Comparison of ENCODE assay signal across 16 cellular contexts in genomic region chr2:98819350-98819749, GRCh38.
DNase-seq lines count a peak whose midpoint lies in the region; ATAC-seq and TF ChIP-seq lines count a peak whose summit lies in the region.
"Had no signal": no experiment of that assay in that cellular context is flagged by ENCODE, and none has a peak within 500 bp of the region (broad histone marks: within the 10 kb centered on the region; RNA-seq: fewer than 3 reads in every experiment).

No MANE protein-coding gene starts in this region.

- H3K9me3 Mint-ChIP-seq in CD4-positive, alpha-beta T cell = no peaks in the 10 kb centered on the region
- H3K9me3 Mint-ChIP-seq: CD4-positive, alpha-beta memory T cell had no signal

- no peaks in the 10 kb centered on the region for H3K79me2 ChIP-seq in OCI-LY7 (ENCODE audit: insufficient read depth, low read depth, low read length)

- POLR2A ChIA-PET in CD4-positive, alpha-beta T cell (lab: Charles Lee) = interaction anchor here (1.1 to 6.3 kb wide), 2 partner anchors 48 to 89 kb away, joined by 4 to 46 read pairs; partner anchors contain the start of gene MGAT4A
- POLR2A ChIA-PET in OCI-LY7 (lab: Charles Lee) = interaction anchor here (0.6 to 1.1 kb wide), 2 partner anchors 32 to 114 kb away, joined by 3 to 6 read pairs; no protein-coding TSS in a partner anchor
- POLR2A ChIA-PET in GM10248 (lab: Yijun Ruan, JAX) = no interaction called here

- no peak for ATAC-seq in CD4-positive, alpha-beta T cell (ENCODE audit: poor library complexity)

- peaks cover 5% of the 10 kb centered on the region for H3K4me1 ChIP-seq in OCI-LY7 (ENCODE audit: insufficient read depth, low read length, poor library complexity, severe bottlenecking)

- peak overlapping the region; percentile 30 for H3K4me3 Mint-ChIP-seq in CD4-positive, alpha-beta T cell
- H3K4me3 Mint-ChIP-seq: B cell; CD4-positive, alpha-beta memory T cell; HFFc6 had no signal

- peak overlapping the region; percentile 61 for H2AFZ ChIP-seq in OCI-LY7 (ENCODE audit: low read length)

- no peaks in the 10 kb centered on the region for H3K36me3 Mint-ChIP-seq in CD4-positive, alpha-beta T cell (ENCODE audit: low read depth)

- H3K9me2 ChIP-seq in OCI-LY7 (ENCODE audit: insufficient read depth, low read length) = no peaks in the 10 kb centered on the region

- H3K27ac ChIP-seq in CD4-positive, alpha-beta T cell (ENCODE audit: low read depth, low read length) = no peak overlapping the region
- H3K27ac ChIP-seq in OCI-LY7 (ENCODE audit: low read depth, low read length, poor library complexity, severe bottlenecking) = no peak overlapping the region
- H3K27ac ChIP-seq: HL-60 had no signal

- no peaks in the 10 kb centered on the region for H4K20me1 ChIP-seq in OCI-LY7 (ENCODE audit: insufficient read depth, low read length)

- H3K4me3 ChIP-seq in OCI-LY7 (ENCODE audit: low read depth, low read length, poor library complexity, severe bottlenecking) = no peak overlapping the region

- H3K36me3 ChIP-seq in OCI-LY7 (ENCODE audit: insufficient read depth, low read length) = no peaks in the 10 kb centered on the region

- no TSS peak for BruUV-seq in OCI-LY7 (replicated peaks; lab: Mats Ljungman, UMichigan)

- intact Hi-C loops in CD4-positive, alpha-beta T cell (cut with DNase I, micrococcal nuclease) = no loop called here
- intact Hi-C loops in OCI-LY7 (cut with micrococcal nuclease; ENCODE audit: unreplicated experiment) = no loop called here

- no peak overlapping the region for H3K4me2 ChIP-seq in OCI-LY7 (ENCODE audit: low read length)

- H3K27me3 Mint-ChIP-seq in CD4-positive, alpha-beta T cell = no peaks in the 10 kb centered on the region

- no peak overlapping the region for H3K27ac Mint-ChIP-seq in CD4-positive, alpha-beta T cell
- H3K27ac Mint-ChIP-seq: B cell, HFFc6 had no signal

- no peak for TF ChIP-seq CTCF in CD4-positive, alpha-beta T cell (IDR thresholded peaks at IDR 0.05)
- TF ChIP-seq CTCF in OCI-LY7 (conservative IDR thresholded peaks at IDR 0.05; ENCODE audit: low read length) (no peak), GM10248 (IDR thresholded peaks at IDR 0.05; ENCODE audit: control extremely low read depth, extremely low read depth, low read depth, missing control alignments) (no peak)

- H3K4me1 Mint-ChIP-seq in CD4-positive, alpha-beta T cell (ENCODE audit: low read depth) = peaks cover 34% of the 10 kb centered on the region

- CTCF ChIA-PET in CD4-positive, alpha-beta T cell (lab: Charles Lee) = interaction anchor here (0.7 kb wide), 1 partner anchor 19 kb away, joined by 4 read pairs; no protein-coding TSS in a partner anchor
- CTCF ChIA-PET in OCI-LY7 (lab: Charles Lee; ENCODE audit: unreplicated experiment) (no interaction called here), GM10248 (lab: Yijun Ruan, JAX) (no interaction called here)

- no peaks in the 10 kb centered on the region for H3K27me3 ChIP-seq in CD4-positive, alpha-beta T cell (ENCODE audit: control insufficient read depth, insufficient read depth, low read length)

- no peak for DNase-seq in CD4-positive, alpha-beta T cell
- DNase-seq in OCI-LY7 (ENCODE audit: low spot score) (no peak), inferior parietal cortex (ENCODE audit: extremely low spot score) (peak; percentile 36), superior temporal gyrus (ENCODE audit: extremely low spot score) (peak; percentile 61), GM10248 (ENCODE audit: extremely low spot score) (no peak), NCI-H774 (lab: John Stamatoyannopoulos, UW) (no peak), HuH-7 (ENCODE audit: low spot score) (no peak)
- DNase-seq: C1 segment of cervical spinal cord; CD4-positive, alpha-beta memory T cell; DMS79; EL; HCEC 1CT; HFFc6; IMR-90 had no signal

- H3K9me3 ChIP-seq in CD4-positive, alpha-beta T cell (ENCODE audit: control insufficient read depth, low read length) = no peaks in the 10 kb centered on the region
- no peaks in the 10 kb centered on the region for H3K9me3 ChIP-seq in OCI-LY7 (ENCODE audit: low read length)

Comparison
In these comparisons a context has a peak if more than half of its experiments do, and no peak if none do; other contexts are left out.
1. DNase-seq: peak in inferior parietal cortex (single experiment) and superior temporal gyrus (single experiment); none in CD4-positive, alpha-beta T cell (0 of 10), OCI-LY7 (single experiment), GM10248 (single experiment), NCI-H774 (single experiment) and HuH-7 (single experiment).